Comparison of ENCODE assay signal across 22 cellular contexts in genomic region chr2:4604767-4605166, GRCh38.
"Had no signal": no experiment of that assay in that cellular context is flagged by ENCODE, and none has a peak within 500 bp of the region (broad histone marks: within the 10 kb centered on the region; RNA-seq: fewer than 3 reads in every experiment).

No MANE protein-coding gene starts in this region.

- H3K4me1 ChIP-seq: heart right ventricle, left ventricle myocardium inferior, right lobe of liver, tibial nerve had no signal

- DNase-seq: activated CD4-positive, alpha-beta T cell treated with anti-CD3 and anti-CD28 coated beads, Interleukin-2, amount 10 ng/mL, durations not matched to agents 7 days and 5 days; activated CD4-positive, CD25-positive, alpha-beta regulatory T cell treated with anti-CD3 and anti-CD28 coated beads, Interleukin-2, amount 50 U/mL, for 72 hours; activated CD8-positive, alpha-beta T cell treated with anti-CD3 and anti-CD28 coated beads for 36 hours; activated gamma-delta T cell treated with Interleukin-2 at 50 U/mL for 16 hours; activated naive CD4-positive, alpha-beta T cell treated with anti-CD3 and anti-CD28 coated beads, Interleukin-2, amount 50 U/mL, for 16 hours; activated T-cell treated with anti-CD3 and anti-CD28 coated beads, Interleukin-2, amount 50 U/mL, for 4 hours; amniotic stem cell; brain microvascular endothelial cell; cortex of kidney; foreskin fibroblast; heart right ventricle; left ventricle myocardium inferior; mucosa of descending colon; ovary; right lobe of liver; stimulated activated CD4-positive, alpha-beta T cell treated with anti-CD3 and anti-CD28 coated beads, Interleukin-2, amount 100 ng/mL, for 48 hours; stimulated activated naive CD4-positive, alpha-beta T cell treated with Interleukin-2 at 50 U/mL for 16 hours had no signal

- ATAC-seq: activated CD8-positive, alpha-beta T cell treated with anti-CD3 and anti-CD28 coated beads for 36 hours; activated T-cell treated with anti-CD3 and anti-CD28 coated beads, Interleukin-2, amount 50 U/mL, for 4 hours; activated T-helper 17 cell treated with anti-CD3 and anti-CD28 coated beads, Interleukin-2, amount 50 U/mL, for 72 hours; esophagus mucosa; heart right ventricle; mucosa of descending colon; natural killer cell treated with Interleukin-12 subunit alpha and Interleukin-12 subunit beta and Interleukin-15 and Interleukin-18, amount 100 ng/mL, for 72 hours; right lobe of liver had no signal

- H3K9me3 ChIP-seq: heart right ventricle, left ventricle myocardium inferior, ovary, right lobe of liver, tibial nerve had no signal

- H3K27ac ChIP-seq: brain microvascular endothelial cell, heart right ventricle, left ventricle myocardium inferior, ovary, right lobe of liver, tibial nerve had no signal

- H3K27me3 ChIP-seq: brain microvascular endothelial cell, heart right ventricle, ovary, right lobe of liver, tibial nerve had no signal

- H3K4me3 ChIP-seq: heart right ventricle, left ventricle myocardium inferior, lung, mucosa of descending colon, ovary, right lobe of liver, tibial nerve had no signal

- H3K36me3 ChIP-seq: brain microvascular endothelial cell, heart right ventricle, left ventricle myocardium inferior, ovary, right lobe of liver, tibial nerve had no signal
